25 cellular contexts compared by ENCODE assay signal in the genomic region with DNA sequence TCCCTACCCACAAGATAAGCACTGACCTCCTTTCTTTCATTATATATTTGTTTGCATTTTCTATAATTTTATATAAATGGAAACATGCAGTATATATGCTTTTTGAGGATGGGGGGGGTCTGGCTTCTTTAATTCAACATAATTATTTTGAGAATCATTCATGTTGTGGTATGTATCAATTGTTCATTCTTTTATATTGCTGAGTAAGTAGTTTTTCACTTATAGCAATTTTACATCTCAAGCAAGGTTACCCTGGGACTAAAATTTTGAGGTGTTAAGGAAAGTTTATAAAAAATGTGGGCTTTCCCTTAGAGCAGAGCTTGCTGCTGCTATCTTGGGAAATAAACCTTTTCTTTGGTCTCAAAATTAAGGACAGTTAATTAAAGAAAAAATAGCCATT.
"Had no signal": no experiment of that assay in that cellular context is flagged by ENCODE, and none has a peak within 500 bp of the region (broad histone marks: within the 10 kb centered on the region; RNA-seq: fewer than 3 reads in every experiment).

No MANE protein-coding gene starts in this region.

- H3K4me1 ChIP-seq: neural progenitor cell, parathyroid adenoma, psoas muscle, thyroid gland, tibial nerve had no signal

- H3K4me2 ChIP-seq: neural progenitor cell had no signal

- FAIRE-seq: urothelium cell line had no signal

- ATAC-seq: natural killer cell; psoas muscle; right cardiac atrium; sciatic nerve; stimulated activated effector memory CD8-positive, alpha-beta T cell treated with anti-CD3 and anti-CD28 coated beads, Interleukin-12 subunit alpha, Interleukin-12 subunit beta, amount 100 ng/mL, for 72 hours; stimulated activated naive B cell treated with anti-CD40 and anti-IgM and Interleukin-4, amounts not matched to agents 10 μg/mL and 1 μg/mL and 100 μg/mL, for 72 hours had no signal

- H3K4me3 ChIP-seq: neural progenitor cell, ovary, psoas muscle, skin epidermis, stomach, thoracic aorta, thyroid gland, tibial nerve, upper lobe of left lung, vagina had no signal

- H3K9ac ChIP-seq: neural progenitor cell, parathyroid adenoma had no signal

- H2AFZ ChIP-seq: neural progenitor cell, parathyroid adenoma had no signal

- H3K79me2 ChIP-seq: parathyroid adenoma had no signal

- H3K27me3 ChIP-seq: neural progenitor cell, ovary, stomach, thyroid gland, tibial nerve, upper lobe of left lung, vagina had no signal

- H3K36me3 ChIP-seq: neural progenitor cell, ovary, stomach, thoracic aorta, thyroid gland, tibial nerve, upper lobe of left lung, vagina had no signal

- H3K9me3 ChIP-seq: ovary, psoas muscle, stomach, thoracic aorta, thyroid gland, tibial nerve, upper lobe of left lung, vagina had no signal

- DNase-seq: natural killer cell; occipital lobe; ovary; posterior cingulate gyrus; psoas muscle; right cardiac atrium; stimulated activated CD4-positive, alpha-beta T cell treated with anti-CD3 and anti-CD28 coated beads, Interleukin-15, amount 100 ng/mL, for 24 hours; stimulated activated CD4-positive, alpha-beta T cell treated with anti-CD3 and anti-CD28 coated beads, Interleukin-2, amount 100 ng/mL, for 24 hours; stimulated activated CD4-positive, alpha-beta T cell treated with anti-CD3 and anti-CD28 coated beads, Interleukin-2, amount 100 ng/mL, for 48 hours; stimulated activated CD4-positive, alpha-beta T cell treated with anti-CD3 and anti-CD28 coated beads, Interleukin-4, amount 100 ng/mL, for 24 hours; stimulated activated naive B cell treated with anti-CD40 and anti-IgM and Interleukin-4, amounts not matched to agents 10 μg/mL and 1 μg/mL and 100 μg/mL, for 72 hours; stimulated activated naive CD4-positive, alpha-beta T cell treated with Interleukin-2 at 50 U/mL for 16 hours; stomach; thyroid gland; trophoblast cell; upper lobe of left lung had no signal

- H3K27ac ChIP-seq: neural progenitor cell, ovary, parathyroid adenoma, psoas muscle, skin epidermis, stomach, thoracic aorta, thyroid gland, tibial nerve, upper lobe of left lung, vagina had no signal
